Comparison of ENCODE assay signal across 18 cellular contexts in the genomic region with DNA sequence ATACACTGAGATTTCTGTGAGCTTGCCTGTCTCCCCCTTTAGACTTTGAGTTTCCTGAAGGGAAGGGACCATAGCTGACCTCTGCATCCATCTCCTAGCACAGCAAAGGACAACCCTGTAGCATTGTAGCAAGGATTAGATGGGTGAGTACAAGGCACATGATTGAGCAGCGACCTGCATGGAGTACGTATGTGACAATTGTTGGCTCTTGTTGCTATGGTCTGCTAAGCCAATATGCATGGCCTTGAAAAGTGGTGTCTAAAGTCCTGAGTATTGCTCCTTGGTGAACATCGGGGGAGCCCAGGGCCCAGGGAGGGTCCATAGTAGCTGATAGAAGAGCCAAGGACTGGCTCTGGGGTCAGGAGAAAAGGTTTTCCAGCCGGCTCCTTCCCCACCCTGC.
DNase-seq lines count a peak whose midpoint lies in the region; TF ChIP-seq lines count a peak whose summit lies in the region.
"Had no signal": no experiment of that assay in that cellular context is flagged by ENCODE, and none has a peak within 500 bp of the region (broad histone marks: within the 10 kb centered on the region; RNA-seq: fewer than 3 reads in every experiment).

No MANE protein-coding gene starts in this region.

- H3K4me3 ChIP-seq in coronary artery (no peak overlapping the region), vagina (no peak overlapping the region)
- H3K4me3 ChIP-seq: A549; BLaER1 treated with 17β-estradiol and CSF1 and Interleukin-3, amounts not matched to agents 10 nM and 100 nM; GM12878 had no signal

- H3K36me3 ChIP-seq in vagina, result no peaks in the 10 kb centered on the region
- H3K36me3 ChIP-seq: BLaER1 treated with 17β-estradiol and CSF1 and Interleukin-3, amounts not matched to agents 10 nM and 100 nM had no signal

- H3K4me1 ChIP-seq in vagina, result no peaks in the 10 kb centered on the region
- H3K4me1 ChIP-seq: A549; BLaER1 treated with 17β-estradiol and CSF1 and Interleukin-3, amounts not matched to agents 10 nM and 100 nM; Caco-2 had no signal

- peak; percentile 50 for DNase-seq in coronary artery (ENCODE audit: low spot score)
- peak; percentile 46 for DNase-seq in osteocyte (ENCODE audit: extremely low spot score, unreplicated experiment)
- peak; percentile 12 to 72 for DNase-seq in vagina (ENCODE audit: extremely low spot score in 2 of 2)
- DNase-seq in NCI-H446 (lab: John Stamatoyannopoulos, UW), result no peak
- DNase-seq in activated T-helper 1 cell treated with anti-CD3 and anti-CD28 coated beads, Interleukin-12 subunit alpha, Interleukin-12 subunit beta, Interleukin-2, Interleukin-4 antibody, amounts not matched to agents 30 ng/mL and 10 ng/mL and 1 ng/mL, durations not matched to agents 14 hours and 24 hours and 36 hours (ENCODE audit: low spot score), result no peak
- DNase-seq: AML-193; Caco-2; Calu3; CD4-positive, alpha-beta T cell; CD8-positive, alpha-beta T cell; DMS79 treated with DMSO at 0.1 percent for 48 hours; GF-D8 had no signal

- TF ChIP-seq POLR2A in vagina (IDR thresholded peaks at IDR 0.05), result no peak

- no peaks in the 10 kb centered on the region for H3K27me3 Mint-ChIP-seq in osteocyte (ENCODE audit: unreplicated experiment)
- no peaks in the 10 kb centered on the region for H3K27me3 Mint-ChIP-seq in activated T-helper 1 cell treated with anti-CD3 and anti-CD28 coated beads, Interleukin-12 subunit alpha, Interleukin-12 subunit beta, Interleukin-2, Interleukin-4 antibody, amounts not matched to agents 30 ng/mL and 10 ng/mL and 1 ng/mL, durations not matched to agents 14 hours and 24 hours and 36 hours (ENCODE audit: insufficient read depth)
- H3K27me3 Mint-ChIP-seq: B cell; CD4-positive, alpha-beta T cell had no signal

- H3K27me3 ChIP-seq in vagina, result no peaks in the 10 kb centered on the region
- H3K27me3 ChIP-seq: BLaER1 treated with 17β-estradiol and CSF1 and Interleukin-3, amounts not matched to agents 10 nM and 100 nM had no signal

- peaks cover 15% of the 10 kb centered on the region for H3K9me3 Mint-ChIP-seq in osteocyte (ENCODE audit: unreplicated experiment)
- no peaks in the 10 kb centered on the region for H3K9me3 Mint-ChIP-seq in activated T-helper 1 cell treated with anti-CD3 and anti-CD28 coated beads, Interleukin-12 subunit alpha, Interleukin-12 subunit beta, Interleukin-2, Interleukin-4 antibody, amounts not matched to agents 30 ng/mL and 10 ng/mL and 1 ng/mL, durations not matched to agents 14 hours and 24 hours and 36 hours
- H3K9me3 Mint-ChIP-seq: CD4-positive, alpha-beta T cell; CD8-positive, alpha-beta T cell had no signal

- H3K9me3 ChIP-seq in vagina, result no peaks in the 10 kb centered on the region
- H3K9me3 ChIP-seq: A549 had no signal

- H3K4me3 Mint-ChIP-seq in osteocyte (ENCODE audit: unreplicated experiment), result no peak overlapping the region
- H3K4me3 Mint-ChIP-seq in activated T-helper 1 cell treated with anti-CD3 and anti-CD28 coated beads, Interleukin-12 subunit alpha, Interleukin-12 subunit beta, Interleukin-2, Interleukin-4 antibody, amounts not matched to agents 30 ng/mL and 10 ng/mL and 1 ng/mL, durations not matched to agents 14 hours and 24 hours and 36 hours, result no peak overlapping the region
- H3K4me3 Mint-ChIP-seq: B cell; CD4-positive, alpha-beta T cell; CD8-positive, alpha-beta T cell had no signal

- H3K27ac Mint-ChIP-seq in osteocyte (ENCODE audit: unreplicated experiment), result no peak overlapping the region
- no peak overlapping the region for H3K27ac Mint-ChIP-seq in activated T-helper 1 cell treated with anti-CD3 and anti-CD28 coated beads, Interleukin-12 subunit alpha, Interleukin-12 subunit beta, Interleukin-2, Interleukin-4 antibody, amounts not matched to agents 30 ng/mL and 10 ng/mL and 1 ng/mL, durations not matched to agents 14 hours and 24 hours and 36 hours
- H3K27ac Mint-ChIP-seq: B cell; CD4-positive, alpha-beta T cell; CD8-positive, alpha-beta T cell had no signal

- no peaks in the 10 kb centered on the region for H3K36me3 Mint-ChIP-seq in osteocyte (ENCODE audit: unreplicated experiment)
- H3K36me3 Mint-ChIP-seq in activated T-helper 1 cell treated with anti-CD3 and anti-CD28 coated beads, Interleukin-12 subunit alpha, Interleukin-12 subunit beta, Interleukin-2, Interleukin-4 antibody, amounts not matched to agents 30 ng/mL and 10 ng/mL and 1 ng/mL, durations not matched to agents 14 hours and 24 hours and 36 hours (ENCODE audit: low read depth), result no peaks in the 10 kb centered on the region
- H3K36me3 Mint-ChIP-seq: CD8-positive, alpha-beta T cell had no signal

- no peaks in the 10 kb centered on the region for H3K4me1 Mint-ChIP-seq in osteocyte (ENCODE audit: unreplicated experiment)
- no peaks in the 10 kb centered on the region for H3K4me1 Mint-ChIP-seq in activated T-helper 1 cell treated with anti-CD3 and anti-CD28 coated beads, Interleukin-12 subunit alpha, Interleukin-12 subunit beta, Interleukin-2, Interleukin-4 antibody, amounts not matched to agents 30 ng/mL and 10 ng/mL and 1 ng/mL, durations not matched to agents 14 hours and 24 hours and 36 hours (ENCODE audit: low read depth)
- H3K4me1 Mint-ChIP-seq: B cell had no signal

- intact Hi-C loops in vagina (cut with DNase I), result no loop called here
- intact Hi-C loops in activated T-helper 1 cell treated with anti-CD3 and anti-CD28 coated beads, Interleukin-12 subunit alpha, Interleukin-12 subunit beta, Interleukin-2, Interleukin-4 antibody, amounts not matched to agents 30 ng/mL and 10 ng/mL and 1 ng/mL, durations not matched to agents 14 hours and 24 hours and 36 hours (cut with micrococcal nuclease), result no loop called here

- TF ChIP-seq CTCF in coronary artery (IDR thresholded peaks at IDR 0.05), result no peak
- TF ChIP-seq CTCF in osteocyte (IDR thresholded peaks at IDR 0.05), result no peak
- TF ChIP-seq CTCF in vagina (IDR thresholded peaks at IDR 0.05), result no peak

- H3K27ac ChIP-seq in coronary artery (no peak overlapping the region), vagina (no peak overlapping the region)
- H3K27ac ChIP-seq: 22Rv1; A549; BLaER1 treated with 17β-estradiol and CSF1 and Interleukin-3, amounts not matched to agents 10 nM and 100 nM; C4-2B had no signal

Comparison
In these comparisons a context has a peak if more than half of its experiments do, and no peak if none do; other contexts are left out.
1. DNase-seq: peak in coronary artery (single experiment), osteocyte (single experiment) and vagina (2 of 2); none in NCI-H446 (0 of 2) and activated T-helper 1 cell treated with anti-CD3 and anti-CD28 coated beads, Interleukin-12 subunit alpha, Interleukin-12 subunit beta, Interleukin-2, Interleukin-4 antibody, amounts not matched to agents 30 ng/mL and 10 ng/mL and 1 ng/mL, durations not matched to agents 14 hours and 24 hours and 36 hours (single experiment).